In genomic region chr21:34884346-34884929, GRCh38 we compare ENCODE assay signal across 8 cellular contexts.
DNase-seq lines count a peak whose midpoint lies in the region; ATAC-seq and TF ChIP-seq lines count a peak whose summit lies in the region.

No MANE protein-coding gene starts in this region.

- H3K9me3 Mint-ChIP-seq in endothelial cell (ENCODE audit: unreplicated experiment) = no peaks in the 10 kb centered on the region

- intact Hi-C loops in PC-9 (cut with micrococcal nuclease; ENCODE audit: unreplicated experiment) = loop anchor here (5.0 kb wide), 1 partner anchor 77 kb away; no protein-coding TSS in a partner anchor
- intact Hi-C loops in gastrocnemius medialis (cut with DNase I; ENCODE audit: low total_unique reads) = loop anchor here (10.0 kb wide), 2 partner anchors 270 to 320 kb away; partner anchors contain the start of gene RCAN1

- peaks cover 59% of the 10 kb centered on the region for H3F3A ChIP-seq in PC-9 (ENCODE audit: insufficient read depth, low read depth)

- ATAC-seq in gastrocnemius medialis (no peak), omental fat pad (ENCODE audit: low FRiP score) (no peak)

- POLR2A ChIA-PET in PC-9 (lab: Charles Lee; ENCODE audit: unreplicated experiment) = interaction anchor here (0.7 to 1.3 kb wide), 2 partner anchors 38 to 72 kb away, joined by 3 to 5 read pairs; no protein-coding TSS in a partner anchor

- H3K36me3 Mint-ChIP-seq in endothelial cell (ENCODE audit: low read depth, unreplicated experiment) = peaks cover 4% of the 10 kb centered on the region

- H2AFZ ChIP-seq in PC-9 = no peak overlapping the region

- no peaks in the 10 kb centered on the region for H3K27me3 ChIP-seq in HAP-1 (ENCODE audit: low read depth)
- H3K27me3 ChIP-seq in PC-9 (ENCODE audit: insufficient read depth, low read depth) = no peaks in the 10 kb centered on the region
- H3K27me3 ChIP-seq in gastrocnemius medialis = peaks cover 3 to 23% (median 20%) of the 10 kb centered on the region in 3 donors

- no peak for TF ChIP-seq POLR2A in gastrocnemius medialis (IDR thresholded peaks at IDR 0.05)

- peaks cover 89% of the 10 kb centered on the region for H3K79me2 ChIP-seq in PC-9 (ENCODE audit: low read depth)

- H3K36me3 ChIP-seq in HAP-1 (replicated peaks) = peaks cover 3% of the 10 kb centered on the region; the same call in 1 of the 2 replicates
- H3K36me3 ChIP-seq in PC-9 (ENCODE audit: low read depth) = peaks cover 47% of the 10 kb centered on the region
- H3K36me3 ChIP-seq in gastrocnemius medialis = peaks cover 0 to 14% of the 10 kb centered on the region in 2 donors

- H3K4me3 ChIP-seq in HAP-1 = peak overlapping the region; percentile 54
- H3K4me3 ChIP-seq in PC-9 = peak overlapping the region; percentile 97
- peak overlapping the region; percentile 11 to 74 (median 69) for H3K4me3 ChIP-seq in gastrocnemius medialis

- H3K27ac Mint-ChIP-seq in endothelial cell (ENCODE audit: unreplicated experiment) = no peak overlapping the region

- no peaks in the 10 kb centered on the region for H3K9me2 ChIP-seq in PC-9 (ENCODE audit: insufficient read depth)

- peak overlapping the region; percentile 86 for H3K4me2 ChIP-seq in PC-9

- no peaks in the 10 kb centered on the region for H3K9me3 ChIP-seq in HAP-1
- H3K9me3 ChIP-seq in PC-9 (ENCODE audit: insufficient read depth, low read depth) = no peaks in the 10 kb centered on the region
- H3K9me3 ChIP-seq in gastrocnemius medialis = no peaks in the 10 kb centered on the region

- peaks cover 7% of the 10 kb centered on the region for H3K27me3 Mint-ChIP-seq in endothelial cell (ENCODE audit: unreplicated experiment)

- TF ChIP-seq CTCF in PC-9 (conservative IDR thresholded peaks at IDR 0.05) (no peak), endothelial cell (IDR thresholded peaks at IDR 0.05; ENCODE audit: unreplicated experiment) (no peak), gastrocnemius medialis (IDR thresholded peaks at IDR 0.05 in 4 of 5, conservative IDR thresholded peaks at IDR 0.05 in 1 of 5) (no peak), omental fat pad (IDR thresholded peaks at IDR 0.05) (no peak)

- in situ Hi-C loops in HAP-1 (cut with MboI; ENCODE audit: low sequenced_read_pairs) (loop anchor here (10.0 to 25.0 kb wide), 4 partner anchors 60 to 953 kb away; partner anchors contain the start of gene RCAN1), gastrocnemius medialis (cut with MboI; ENCODE audit: low sequenced_read_pairs in 4 of 4) (loop anchor here (10.0 kb wide), 4 partner anchors 90 to 1050 kb away; no protein-coding TSS in a partner anchor)

- BruUV-seq in PC-9 (replicated peaks; lab: Mats Ljungman, UMichigan) = no TSS peak

- H4K20me1 ChIP-seq in PC-9 (ENCODE audit: insufficient read depth) = peaks cover 27% of the 10 kb centered on the region; the same call in 1 of the 2 replicates

- CTCF ChIA-PET in PC-9 (lab: Charles Lee) = no interaction called here

- H3K4me3 Mint-ChIP-seq in endothelial cell (ENCODE audit: unreplicated experiment) = peak overlapping the region; percentile 69

- H3K27ac ChIP-seq in PC-9 (peak overlapping the region; percentile 99), gastrocnemius medialis (peak overlapping the region; percentile 28 to 91 (median 79))

- H3K4me1 ChIP-seq in HAP-1 = peaks cover 32% of the 10 kb centered on the region
- H3K4me1 ChIP-seq in PC-9 (replicated peaks; ENCODE audit: insufficient read depth) = peaks cover 44% of the 10 kb centered on the region
- H3K4me1 ChIP-seq in gastrocnemius medialis = peaks cover 12 to 29% of the 10 kb centered on the region in 2 donors

- DNase-seq in HAP-1 (ENCODE audit: low spot score in 2 of 2) (no peak), PC-9 (no peak), endothelial cell (ENCODE audit: low spot score) (no peak), gastrocnemius medialis (no peak), omental fat pad (ENCODE audit: low spot score) (no peak), HuH-7 (ENCODE audit: low spot score) (no peak), NCI-H446 (lab: John Stamatoyannopoulos, UW) (no peak), NCI-H2171 (lab: John Stamatoyannopoulos, UW) (no peak)

- peaks cover 30% of the 10 kb centered on the region for H3K4me1 Mint-ChIP-seq in endothelial cell (ENCODE audit: unreplicated experiment)
